10 cellular contexts compared by ENCODE assay signal in the genomic region with DNA sequence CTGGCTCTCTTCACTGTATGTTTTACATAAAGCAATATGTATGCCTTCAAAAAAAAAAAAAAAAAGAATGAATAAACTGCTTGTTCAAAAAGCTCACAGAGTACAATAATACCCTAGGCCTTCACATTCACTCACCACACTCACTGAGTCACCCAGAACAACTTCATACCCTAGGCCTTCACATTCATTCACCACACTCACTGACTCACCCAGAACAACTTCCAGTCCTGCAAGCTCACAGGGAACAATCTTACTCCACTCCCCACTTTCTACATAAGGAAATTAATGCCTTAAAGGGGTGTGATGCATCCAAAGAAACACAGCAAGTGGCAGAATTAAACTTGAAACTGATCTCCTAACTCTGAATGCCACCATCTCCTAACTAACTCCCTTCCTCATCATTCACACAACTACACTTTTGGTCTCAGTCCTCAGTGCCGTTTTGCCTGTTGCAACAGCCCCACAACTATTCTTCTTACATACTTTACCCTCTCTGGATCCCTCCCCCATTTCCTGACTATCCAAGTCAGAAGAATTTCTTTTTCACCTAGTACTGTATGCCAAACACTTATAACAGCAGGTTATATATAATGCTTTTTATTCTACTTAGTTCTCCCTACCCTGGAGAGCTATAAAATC. TPM values are rescaled to one million over a fixed set of nuclear protein-coding genes. Genes with fewer than 3 reads are reported as not detected.
A peak's percentile ranks its signal among the peaks of the same experiment; 100 is the strongest.
DNase-seq lines count a peak whose midpoint lies in the region; ATAC-seq and TF ChIP-seq lines count a peak whose summit lies in the region.
"Had no signal": no experiment of that assay in that cellular context is flagged by ENCODE, and none has a peak within 500 bp of the region (broad histone marks: within the 10 kb centered on the region; RNA-seq: fewer than 3 reads in every experiment).

No MANE protein-coding gene starts in this region.

- H3K4me3 Mint-ChIP-seq in activated T-cell treated with anti-CD3 and anti-CD28 coated beads, Interleukin-2, amount 50 U/mL, for 4 hours: no peak overlapping the region
- no peak overlapping the region for H3K4me3 Mint-ChIP-seq in stimulated activated naive CD8-positive, alpha-beta T cell treated with anti-CD3 and anti-CD28 coated beads, Interleukin-15, amount 100 ng/mL, for 72 hours
- H3K4me3 Mint-ChIP-seq: CD14-positive monocyte had no signal

- no peak overlapping the region for H3K4me3 ChIP-seq in foreskin fibroblast (ENCODE audit: low read depth in 1 of 2, low read length in 2 of 2)
- H3K4me3 ChIP-seq: SK-N-MC had no signal

- H3K27me3 Mint-ChIP-seq in activated T-cell treated with anti-CD3 and anti-CD28 coated beads, Interleukin-2, amount 50 U/mL, for 4 hours (ENCODE audit: low read depth): peaks cover 5% of the 10 kb centered on the region
- H3K27me3 Mint-ChIP-seq in stimulated activated naive CD8-positive, alpha-beta T cell treated with anti-CD3 and anti-CD28 coated beads, Interleukin-15, amount 100 ng/mL, for 72 hours: no peaks in the 10 kb centered on the region

- no peaks in the 10 kb centered on the region for H3K36me3 Mint-ChIP-seq in activated T-cell treated with anti-CD3 and anti-CD28 coated beads, Interleukin-2, amount 50 U/mL, for 4 hours (ENCODE audit: insufficient read depth)

- H3K27ac Mint-ChIP-seq in stimulated activated naive CD8-positive, alpha-beta T cell treated with anti-CD3 and anti-CD28 coated beads, Interleukin-15, amount 100 ng/mL, for 72 hours: peak overlapping the region in 1 of 2 donors; percentile 3
- H3K27ac Mint-ChIP-seq: CD14-positive monocyte had no signal

- no peaks in the 10 kb centered on the region for H3K4me1 Mint-ChIP-seq in activated T-cell treated with anti-CD3 and anti-CD28 coated beads, Interleukin-2, amount 50 U/mL, for 4 hours (ENCODE audit: low read depth)
- peaks cover 7% of the 10 kb centered on the region for H3K4me1 Mint-ChIP-seq in stimulated activated naive CD8-positive, alpha-beta T cell treated with anti-CD3 and anti-CD28 coated beads, Interleukin-15, amount 100 ng/mL, for 72 hours

- no peak for TF ChIP-seq CTCF in foreskin fibroblast (IDR thresholded peaks at IDR 0.05; ENCODE audit: low read depth, low read length)

- peak; percentile 75 to 77 for ATAC-seq in activated T-cell treated with anti-CD3 and anti-CD28 coated beads, Interleukin-2, amount 50 U/mL, for 4 hours
- peak; percentile 74 for ATAC-seq in SK-N-SH treated with all-trans-retinoic acid at 6 μM for 48 hours
- peak; percentile 86 for ATAC-seq in stimulated activated naive CD8-positive, alpha-beta T cell treated with anti-CD3 and anti-CD28 coated beads, Interleukin-15, amount 100 ng/mL, for 72 hours
- no peak for ATAC-seq in GM18873 (IDR thresholded peaks at IDR 0.05; ENCODE audit: low FRiP score, unreplicated experiment)

- DNase-seq in activated T-cell treated with anti-CD3 and anti-CD28 coated beads, Interleukin-2, amount 50 U/mL, for 4 hours: no peak
- DNase-seq in activated T-cell treated with anti-CD3 and anti-CD28 coated beads, Interleukin-2, amount 50 U/mL, for 1 hour: no peak
- DNase-seq in foreskin fibroblast (peak; percentile 94 to 95), NCI-H748 treated with DMSO at 0.1 percent for 48 hours (lab: John Stamatoyannopoulos, UW) (no peak)
- no peak for DNase-seq in stimulated activated naive CD8-positive, alpha-beta T cell treated with anti-CD3 and anti-CD28 coated beads, Interleukin-15, amount 100 ng/mL, for 72 hours
- DNase-seq in NK-92 treated with Interleukin-12 subunit alpha and Interleukin-12 subunit beta, amount 100 ng/mL, for 24 hours (lab: John Stamatoyannopoulos, UW): no peak

- peaks cover 3% of the 10 kb centered on the region for H3K9me3 Mint-ChIP-seq in activated T-cell treated with anti-CD3 and anti-CD28 coated beads, Interleukin-2, amount 50 U/mL, for 4 hours
- peaks cover 0 to 14% of the 10 kb centered on the region in 2 donors for H3K9me3 Mint-ChIP-seq in stimulated activated naive CD8-positive, alpha-beta T cell treated with anti-CD3 and anti-CD28 coated beads, Interleukin-15, amount 100 ng/mL, for 72 hours

TF ChIP-seq in SK-N-SH treated with all-trans-retinoic acid at 6 μM for 48 hours, 23 proteins besides CTCF, POLR2A, EP300 and RAD21:
- TF ChIP-seq ISL1 (CRISPR knock-in tag; IDR thresholded peaks at IDR 0.05) (no peak), ZFP3 (CRISPR knock-in tag; IDR thresholded peaks at IDR 0.05) (no peak), ZC3H10 (CRISPR knock-in tag; IDR thresholded peaks at IDR 0.05) (no peak), PPARA (CRISPR knock-in tag; IDR thresholded peaks at IDR 0.05; ENCODE audit: borderline replicate concordance) (no peak), ARNTL (CRISPR knock-in tag; IDR thresholded peaks at IDR 0.05; ENCODE audit: borderline replicate concordance, low read depth) (no peak), OSR1 (CRISPR knock-in tag; IDR thresholded peaks at IDR 0.05) (no peak)
- TF ChIP-seq, protein P1, sequence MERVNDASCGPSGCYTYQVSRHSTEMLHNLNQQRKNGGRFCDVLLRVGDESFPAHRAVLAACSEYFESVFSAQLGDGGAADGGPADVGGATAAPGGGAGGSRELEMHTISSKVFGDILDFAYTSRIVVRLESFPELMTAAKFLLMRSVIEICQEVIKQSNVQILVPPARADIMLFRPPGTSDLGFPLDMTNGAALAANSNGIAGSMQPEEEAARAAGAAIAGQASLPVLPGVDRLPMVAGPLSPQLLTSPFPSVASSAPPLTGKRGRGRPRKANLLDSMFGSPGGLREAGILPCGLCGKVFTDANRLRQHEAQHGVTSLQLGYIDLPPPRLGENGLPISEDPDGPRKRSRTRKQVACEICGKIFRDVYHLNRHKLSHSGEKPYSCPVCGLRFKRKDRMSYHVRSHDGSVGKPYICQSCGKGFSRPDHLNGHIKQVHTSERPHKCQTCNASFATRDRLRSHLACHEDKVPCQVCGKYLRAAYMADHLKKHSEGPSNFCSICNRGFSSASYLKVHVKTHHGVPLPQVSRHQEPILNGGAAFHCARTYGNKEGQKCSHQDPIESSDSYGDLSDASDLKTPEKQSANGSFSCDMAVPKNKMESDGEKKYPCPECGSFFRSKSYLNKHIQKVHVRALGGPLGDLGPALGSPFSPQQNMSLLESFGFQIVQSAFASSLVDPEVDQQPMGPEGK (CRISPR knock-in tag; IDR thresholded peaks at IDR 0.05; ENCODE audit: borderline replicate concordance): no peak

RNA-seq across cellular contexts. Expression of a gene that starts 34.2 kb away (rescaled TPM):
- total RNA-seq in activated T-cell treated with anti-CD3 and anti-CD28 coated beads, Interleukin-2, amount 50 U/mL, for 4 hours: under 1 TPM; 0.11 to 0.71 (median 0.68) TPM

Comparison
In these comparisons a context has a peak if more than half of its experiments do, and no peak if none do; other contexts are left out.
1. DNase-seq: peak in foreskin fibroblast (2 of 2); none in activated T-cell treated with anti-CD3 and anti-CD28 coated beads, Interleukin-2, amount 50 U/mL, for 4 hours (single experiment), activated T-cell treated with anti-CD3 and anti-CD28 coated beads, Interleukin-2, amount 50 U/mL, for 1 hour (single experiment), stimulated activated naive CD8-positive, alpha-beta T cell treated with anti-CD3 and anti-CD28 coated beads, Interleukin-15, amount 100 ng/mL, for 72 hours (0 of 2), NK-92 treated with Interleukin-12 subunit alpha and Interleukin-12 subunit beta, amount 100 ng/mL, for 24 hours (single experiment) and NCI-H748 treated with DMSO at 0.1 percent for 48 hours (single experiment).